ENCODE assay signal across 1 cellular context in genomic region chr2:249538-250042, GRCh38.
TF ChIP-seq lines count a peak whose summit lies in the region.

No MANE protein-coding gene starts in this region.

TF ChIP-seq in HepG2, 621 proteins besides CTCF, POLR2A, EP300 and RAD21 (continued from another document and continues in another):
- no peak for TF ChIP-seq ZNF552 (CRISPR knock-in tag; IDR thresholded peaks at IDR 0.05; ENCODE audit: borderline replicate concordance)
- peak; percentile 80; the same call in 1 of the 2 replicates for TF ChIP-seq ZBTB38 (CRISPR knock-in tag; IDR thresholded peaks at IDR 0.05)
- peak in 1 of 2 experiments; percentile 58; a peak in 1 of 4 replicates for TF ChIP-seq REST (IDR thresholded peaks at IDR 0.05; ENCODE audit: borderline replicate concordance in 1 of 2, low read depth in 1 of 2, low read length in 2 of 2)
- TF ChIP-seq ZSCAN22 (CRISPR knock-in tag; IDR thresholded peaks at IDR 0.05): peak; percentile 57; the same call in 1 of the 2 replicates
- TF ChIP-seq ZNF713 (CRISPR knock-in tag; IDR thresholded peaks at IDR 0.05): no peak
- TF ChIP-seq DDIT3 (CRISPR knock-in tag; IDR thresholded peaks at IDR 0.05): no peak
- peak; percentile 77; the same call in 1 of the 2 replicates for TF ChIP-seq ZNF670 (CRISPR knock-in tag; IDR thresholded peaks at IDR 0.05; ENCODE audit: borderline replicate concordance)
- TF ChIP-seq DMTF1 (CRISPR knock-in tag; IDR thresholded peaks at IDR 0.05): no peak
- no peak for TF ChIP-seq CSRNP2 (CRISPR knock-in tag; conservative IDR thresholded peaks at IDR 0.05; ENCODE audit: low read depth)
- peak; percentile 96 for TF ChIP-seq TARDBP (CRISPR knock-in tag; IDR thresholded peaks at IDR 0.05)
- TF ChIP-seq ZNF75D (CRISPR knock-in tag; IDR thresholded peaks at IDR 0.05; ENCODE audit: borderline replicate concordance): no peak
- TF ChIP-seq BHLHE40 (IDR thresholded peaks at IDR 0.05; ENCODE audit: low read length): peak; percentile 50
- no peak for TF ChIP-seq TCF7L2 (IDR thresholded peaks at IDR 0.05; ENCODE audit: low read depth, low read length)
- TF ChIP-seq XRCC5 (optimal IDR thresholded peaks at IDR 0.05; ENCODE audit: low read length): peak; percentile 72
- TF ChIP-seq GFI1 (CRISPR knock-in tag; IDR thresholded peaks at IDR 0.05; ENCODE audit: borderline replicate concordance): peak; percentile 59; the same call in 1 of the 2 replicates
- TF ChIP-seq ZNF260 (CRISPR knock-in tag; IDR thresholded peaks at IDR 0.05; ENCODE audit: borderline replicate concordance, low read depth): no peak
- no peak for TF ChIP-seq ZNF143 (CRISPR knock-in tag; IDR thresholded peaks at IDR 0.05)
- no peak for TF ChIP-seq NONO (IDR thresholded peaks at IDR 0.05)
- peak; percentile 74; the same call in 1 of the 2 replicates for TF ChIP-seq NONO (CRISPR knock-in tag; conservative IDR thresholded peaks at IDR 0.05)
- TF ChIP-seq LRRFIP1 (CRISPR knock-in tag; conservative IDR thresholded peaks at IDR 0.05): 0 out of 2 replicates have a peak, but pooled peaks have one; percentile 46
- TF ChIP-seq MXD1 (CRISPR knock-in tag; IDR thresholded peaks at IDR 0.05): no peak
- no peak for TF ChIP-seq ZMAT5 (CRISPR knock-in tag; IDR thresholded peaks at IDR 0.05; ENCODE audit: borderline replicate concordance, low read depth)
- no peak for TF ChIP-seq ZNF138 (CRISPR knock-in tag; IDR thresholded peaks at IDR 0.05; ENCODE audit: low read depth)
- TF ChIP-seq CBX2 (IDR thresholded peaks at IDR 0.05; ENCODE audit: low read depth, low read length): no peak
- no peak for TF ChIP-seq CBX2 (CRISPR knock-in tag; IDR thresholded peaks at IDR 0.05; ENCODE audit: low read depth)
- 0 out of 2 replicates have a peak, but pooled peaks have one; percentile 66 for TF ChIP-seq NKX3-1 (CRISPR knock-in tag; IDR thresholded peaks at IDR 0.05)
- TF ChIP-seq ZNF605 (CRISPR knock-in tag; IDR thresholded peaks at IDR 0.05): peak; percentile 67; the same call in 1 of the 2 replicates
- TF ChIP-seq POLR2G (IDR thresholded peaks at IDR 0.05; ENCODE audit: low read depth, low read length): peak; percentile 38; the same call in 1 of the 2 replicates
- TF ChIP-seq BCL6 (CRISPR knock-in tag; IDR thresholded peaks at IDR 0.05): peak; percentile 100
- TF ChIP-seq ZNF598 (CRISPR knock-in tag; IDR thresholded peaks at IDR 0.05; ENCODE audit: borderline replicate concordance): no peak
- TF ChIP-seq ZNF615 (CRISPR knock-in tag; IDR thresholded peaks at IDR 0.05; ENCODE audit: borderline replicate concordance): no peak
- TF ChIP-seq SRSF4 (IDR thresholded peaks at IDR 0.05; ENCODE audit: low read depth, low read length, poor library complexity, severe bottlenecking): no peak
- peak; percentile 91; the same call in 1 of the 2 replicates for TF ChIP-seq HOXA5 (CRISPR knock-in tag; IDR thresholded peaks at IDR 0.05)
- TF ChIP-seq ZNF441 (CRISPR knock-in tag; IDR thresholded peaks at IDR 0.05; ENCODE audit: borderline replicate concordance): peak; percentile 72; the same call in 1 of the 2 replicates
- TF ChIP-seq BCLAF1 (IDR thresholded peaks at IDR 0.05): no peak
- TF ChIP-seq REPIN1 (CRISPR knock-in tag; IDR thresholded peaks at IDR 0.05; ENCODE audit: borderline replicate concordance, low read depth): peak; percentile 91
- TF ChIP-seq ZNF501 (CRISPR knock-in tag; IDR thresholded peaks at IDR 0.05): peak; percentile 89; the same call in 1 of the 2 replicates
- TF ChIP-seq CBFB (CRISPR knock-in tag; IDR thresholded peaks at IDR 0.05): no peak
- no peak for TF ChIP-seq RFX5 (IDR thresholded peaks at IDR 0.05; ENCODE audit: low read depth, low read length)
- no peak for TF ChIP-seq IKZF4 (CRISPR knock-in tag; IDR thresholded peaks at IDR 0.05; ENCODE audit: borderline replicate concordance, low read depth, not compliant biosample characterization)
- TF ChIP-seq CC2D1A (CRISPR knock-in tag; IDR thresholded peaks at IDR 0.05): no peak
- no peak for TF ChIP-seq NR0B2 (CRISPR knock-in tag; IDR thresholded peaks at IDR 0.05)
- no peak for TF ChIP-seq TERF1 (CRISPR knock-in tag; IDR thresholded peaks at IDR 0.05)
- TF ChIP-seq JARID2 (CRISPR knock-in tag; IDR thresholded peaks at IDR 0.05; ENCODE audit: insufficient replicate concordance): no peak
- TF ChIP-seq MYPOP (CRISPR knock-in tag; IDR thresholded peaks at IDR 0.05): peak; percentile 78; the same call in 1 of the 2 replicates
- TF ChIP-seq MZF1 (CRISPR knock-in tag; IDR thresholded peaks at IDR 0.05; ENCODE audit: borderline replicate concordance): no peak
- no peak for TF ChIP-seq ZNF30 (CRISPR knock-in tag; IDR thresholded peaks at IDR 0.05)
- TF ChIP-seq KDM4B (CRISPR knock-in tag; IDR thresholded peaks at IDR 0.05): peak; percentile 94
